Comparison of ENCODE assay signal across 15 cellular contexts in genomic region chr10:16663472-16663871, GRCh38.
"Had no signal": no experiment of that assay in that cellular context is flagged by ENCODE, and none has a peak within 500 bp of the region (broad histone marks: within the 10 kb centered on the region; RNA-seq: fewer than 3 reads in every experiment).

No MANE protein-coding gene starts in this region.

- ATAC-seq: activated naive CD4-positive, alpha-beta T cell treated with anti-CD3 and anti-CD28 coated beads, Interleukin-2, amount 50 U/mL, for 72 hours; left lobe of liver; naive thymus-derived CD8-positive, alpha-beta T cell had no signal

- H3K36me3 ChIP-seq: thoracic aorta, vagina had no signal

- H3K4me3 ChIP-seq: thoracic aorta, vagina had no signal

- DNase-seq: activated CD4-positive, alpha-beta T cell treated with anti-CD3 and anti-CD28 coated beads for 1 hour; activated CD4-positive, alpha-beta T cell treated with anti-CD3 and anti-CD28 coated beads, Interleukin-2, amount 50 U/mL, for 1 hour; activated gamma-delta T cell treated with Interleukin-2 at 50 U/mL for 16 hours; activated T-cell treated with anti-CD3 and anti-CD28 coated beads, Interleukin-2, amount 50 U/mL, for 1 hour; amniotic stem cell; effector CD4-positive, alpha-beta T cell; naive thymus-derived CD8-positive, alpha-beta T cell; retina; stimulated activated CD4-positive, alpha-beta T cell treated with anti-CD3 and anti-CD28 coated beads, Interleukin-4, amount 100 ng/mL, for 24 hours; stimulated activated naive CD4-positive, alpha-beta T cell treated with Interleukin-2 at 50 U/mL for 16 hours; T-helper 9 cell had no signal

- H3K9me3 ChIP-seq: thoracic aorta, vagina had no signal

- H3K4me1 ChIP-seq: vagina had no signal

- H3K27me3 ChIP-seq: vagina had no signal

- H3K27ac ChIP-seq: thoracic aorta, vagina had no signal
